ENCODE assay signal across 14 cellular contexts in the genomic region with DNA sequence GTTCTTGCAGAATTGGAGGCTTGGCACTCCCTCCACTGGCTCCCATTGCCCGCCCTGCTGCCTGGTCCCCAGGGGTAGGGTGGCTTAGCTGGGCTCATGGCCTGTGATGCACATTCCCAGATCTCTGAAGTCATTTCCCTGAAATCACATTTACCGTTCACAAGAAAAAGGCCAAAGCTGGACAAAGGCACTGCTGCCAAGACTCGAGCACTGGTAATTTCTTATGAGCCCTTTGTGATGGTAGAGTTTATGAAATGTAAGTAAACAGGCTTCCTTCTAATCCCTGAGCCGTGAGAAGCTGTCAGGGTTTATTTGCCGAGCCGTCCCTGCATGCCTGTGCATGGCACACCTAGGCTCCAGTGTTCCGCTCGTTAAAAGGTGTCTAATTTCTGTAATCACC.
DNase-seq lines count a peak whose midpoint lies in the region; ATAC-seq, FAIRE-seq and TF ChIP-seq lines count a peak whose summit lies in the region.
"Had no signal": no experiment of that assay in that cellular context is flagged by ENCODE, and none has a peak within 500 bp of the region (broad histone marks: within the 10 kb centered on the region; RNA-seq: fewer than 3 reads in every experiment).

No MANE protein-coding gene starts in this region.

- DNase-seq in bronchial epithelial cell (ENCODE audit: low read depth) = peak; percentile 26
- DNase-seq in esophagus squamous epithelium (lab: John Stamatoyannopoulos, UW) = no peak
- DNase-seq in retinal pigment epithelial cell (ENCODE audit: low read depth) = peak; percentile 98
- DNase-seq in COLO829 (ENCODE audit: low spot score) = no peak
- DNase-seq in activated gamma-delta T cell treated with Interleukin-2 at 50 U/mL for 16 hours = no peak
- no peak for DNase-seq in WERI-Rb-1
- DNase-seq: CD4-positive, alpha-beta T cell; DMS79 had no signal

- no peak for ATAC-seq in GM21529 (IDR thresholded peaks at IDR 0.05; ENCODE audit: unreplicated experiment)
- ATAC-seq: GM12878 had no signal

- FAIRE-seq in bronchial epithelial cell (lab: Jason Lieb, UNC) = no peak
- FAIRE-seq: A204.1, GM12878, GM18507 had no signal

- TF ChIP-seq CTCF in VCaP (conservative IDR thresholded peaks at IDR 0.05) (no peak), bronchial epithelial cell (IDR thresholded peaks at IDR 0.05; ENCODE audit: insufficient read depth, low read length, severe bottlenecking) (no peak), esophagus squamous epithelium (IDR thresholded peaks at IDR 0.05) (no peak), retinal pigment epithelial cell (conservative IDR thresholded peaks at IDR 0.05; ENCODE audit: low read depth, low read length) (no peak), WERI-Rb-1 (IDR thresholded peaks at IDR 0.05; ENCODE audit: low read depth, low read length) (no peak)

- peaks cover 4 to 61% (median 33%) of the 10 kb centered on the region in 3 donors for H3K4me1 ChIP-seq in esophagus squamous epithelium

- H3K27me3 ChIP-seq in bronchial epithelial cell (ENCODE audit: control insufficient read depth, insufficient read depth, low read length) (no peaks in the 10 kb centered on the region), esophagus squamous epithelium (no peaks in the 10 kb centered on the region), WERI-Rb-1 (ENCODE audit: insufficient read depth, low read depth, severe bottlenecking) (no peaks in the 10 kb centered on the region)

- no peak for TF ChIP-seq POLR2A in esophagus squamous epithelium (IDR thresholded peaks at IDR 0.05)

- no peaks in the 10 kb centered on the region for H3K9me3 ChIP-seq in esophagus squamous epithelium
- H3K9me3 ChIP-seq in WERI-Rb-1 (ENCODE audit: severe bottlenecking) = no peaks in the 10 kb centered on the region

- H3K27ac ChIP-seq in VCaP (peak overlapping the region; percentile 47), esophagus squamous epithelium (peak overlapping the region; percentile 16 to 65 (median 54)), WERI-Rb-1 (no peak overlapping the region)

- 27 to 57% methylated on average over 7 to 8 of the region's 8 CpGs for WGBS in esophagus squamous epithelium, 2 donors

- H3K4me3 ChIP-seq in bronchial epithelial cell (ENCODE audit: low read depth, low read length) (no peak overlapping the region), esophagus squamous epithelium (no peak overlapping the region), retinal pigment epithelial cell (ENCODE audit: low read length) (no peak overlapping the region), WERI-Rb-1 (ENCODE audit: low read depth, low read length) (no peak overlapping the region)
- H3K4me3 ChIP-seq: GM12878, GM23338 had no signal

- intact Hi-C loops in esophagus squamous epithelium (cut with DNase I) = no loop called here

- no peaks in the 10 kb centered on the region for H3K36me3 ChIP-seq in bronchial epithelial cell (ENCODE audit: control insufficient read depth, insufficient read depth, low read length)
- peaks cover 0 to 10% (median 0%) of the 10 kb centered on the region in 3 donors for H3K36me3 ChIP-seq in esophagus squamous epithelium
- H3K36me3 ChIP-seq in WERI-Rb-1 = no peaks in the 10 kb centered on the region

Comparison
In these comparisons a context has a peak if more than half of its experiments do, and no peak if none do; other contexts are left out.
1. DNase-seq: peak in bronchial epithelial cell (single experiment) and retinal pigment epithelial cell (single experiment); none in esophagus squamous epithelium (single experiment), COLO829 (single experiment), activated gamma-delta T cell treated with Interleukin-2 at 50 U/mL for 16 hours (single experiment) and WERI-Rb-1 (single experiment).